ENCODE assay signal across 8 cellular contexts in genomic region chr3:30475038-30475808, GRCh38.
DNase-seq lines count a peak whose midpoint lies in the region; ATAC-seq, FAIRE-seq and TF ChIP-seq lines count a peak whose summit lies in the region.

No MANE protein-coding gene starts in this region.

- no peak for TF ChIP-seq POLR2A in GM12892 (IDR thresholded peaks at IDR 0.05; ENCODE audit: low read depth, low read length)

- peak overlapping the region; percentile 60 for H3K27ac ChIP-seq in epithelial cell of prostate

- DNase-seq in GM12892 (ENCODE audit: insufficient read length) (no peak), epithelial cell of prostate (ENCODE audit: low read depth, low spot score) (peak; percentile 60), superior temporal gyrus (ENCODE audit: extremely low spot score) (no peak), middle frontal gyrus (ENCODE audit: extremely low spot score, low spot score) (no peak), NCI-H82 treated with DMSO at 0.1 percent for 48 hours (lab: John Stamatoyannopoulos, UW; ENCODE audit: unreplicated experiment) (no peak), RPMI8226 (no peak)

- FAIRE-seq in GM12892 (lab: Jason Lieb, UNC): peak; percentile 86

- ATAC-seq in GM19438 (IDR thresholded peaks at IDR 0.05; ENCODE audit: low read depth, unreplicated experiment) (peak; percentile 61), HG03103 (IDR thresholded peaks at IDR 0.05; ENCODE audit: low read depth, unreplicated experiment) (peak; percentile 74)
